In the genomic region with DNA sequence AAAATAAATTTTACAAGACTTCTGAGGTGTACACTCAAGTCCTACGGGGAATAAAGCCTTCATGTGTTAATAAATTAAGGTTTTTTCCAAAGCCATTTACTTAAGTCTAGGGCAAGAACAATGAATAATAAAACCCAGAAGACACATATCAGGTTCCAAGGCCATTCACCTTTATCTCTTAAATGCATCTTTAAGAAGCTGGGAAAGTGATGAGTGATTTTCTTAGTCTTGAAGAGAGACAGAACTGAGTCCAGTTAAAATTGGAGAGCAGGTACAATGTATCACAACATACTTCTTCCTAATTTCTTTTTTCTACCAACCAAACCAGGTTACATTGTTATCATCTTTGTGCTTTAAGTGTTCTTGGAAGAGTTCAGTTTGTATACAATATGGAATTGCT, we compare ENCODE assay signal across 1 cellular context.
TF ChIP-seq lines count a peak whose summit lies in the region.

No MANE protein-coding gene starts in this region.

TF ChIP-seq in K562, 482 proteins besides CTCF, POLR2A, EP300 and RAD21 (continued from another document):
- TF ChIP-seq NCOA4 (IDR thresholded peaks at IDR 0.05; ENCODE audit: partially characterized antibody): no peak
- TF ChIP-seq, protein P1, sequence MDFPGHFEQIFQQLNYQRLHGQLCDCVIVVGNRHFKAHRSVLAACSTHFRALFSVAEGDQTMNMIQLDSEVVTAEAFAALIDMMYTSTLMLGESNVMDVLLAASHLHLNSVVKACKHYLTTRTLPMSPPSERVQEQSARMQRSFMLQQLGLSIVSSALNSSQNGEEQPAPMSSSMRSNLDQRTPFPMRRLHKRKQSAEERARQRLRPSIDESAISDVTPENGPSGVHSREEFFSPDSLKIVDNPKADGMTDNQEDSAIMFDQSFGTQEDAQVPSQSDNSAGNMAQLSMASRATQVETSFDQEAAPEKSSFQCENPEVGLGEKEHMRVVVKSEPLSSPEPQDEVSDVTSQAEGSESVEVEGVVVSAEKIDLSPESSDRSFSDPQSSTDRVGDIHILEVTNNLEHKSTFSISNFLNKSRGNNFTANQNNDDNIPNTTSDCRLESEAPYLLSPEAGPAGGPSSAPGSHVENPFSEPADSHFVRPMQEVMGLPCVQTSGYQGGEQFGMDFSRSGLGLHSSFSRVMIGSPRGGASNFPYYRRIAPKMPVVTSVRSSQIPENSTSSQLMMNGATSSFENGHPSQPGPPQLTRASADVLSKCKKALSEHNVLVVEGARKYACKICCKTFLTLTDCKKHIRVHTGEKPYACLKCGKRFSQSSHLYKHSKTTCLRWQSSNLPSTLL (IDR thresholded peaks at IDR 0.05): no peak
- TF ChIP-seq, protein P2, sequence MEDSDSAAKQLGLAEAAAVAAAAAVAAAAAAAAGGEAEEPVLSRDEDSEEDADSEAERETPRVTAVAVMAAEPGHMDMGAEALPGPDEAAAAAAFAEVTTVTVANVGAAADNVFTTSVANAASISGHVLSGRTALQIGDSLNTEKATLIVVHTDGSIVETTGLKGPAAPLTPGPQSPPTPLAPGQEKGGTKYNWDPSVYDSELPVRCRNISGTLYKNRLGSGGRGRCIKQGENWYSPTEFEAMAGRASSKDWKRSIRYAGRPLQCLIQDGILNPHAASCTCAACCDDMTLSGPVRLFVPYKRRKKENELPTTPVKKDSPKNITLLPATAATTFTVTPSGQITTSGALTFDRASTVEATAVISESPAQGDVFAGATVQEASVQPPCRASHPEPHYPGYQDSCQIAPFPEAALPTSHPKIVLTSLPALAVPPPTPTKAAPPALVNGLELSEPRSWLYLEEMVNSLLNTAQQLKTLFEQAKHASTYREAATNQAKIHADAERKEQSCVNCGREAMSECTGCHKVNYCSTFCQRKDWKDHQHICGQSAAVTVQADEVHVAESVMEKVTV (CRISPR knock-in tag; IDR thresholded peaks at IDR 0.05): no peak
- TF ChIP-seq ZNF57 (CRISPR knock-in tag; IDR thresholded peaks at IDR 0.05): no peak
- TF ChIP-seq SMC3 (conservative IDR thresholded peaks at IDR 0.05; ENCODE audit: insufficient read depth, low read depth, low read length): no peak
- TF ChIP-seq, protein P3, sequence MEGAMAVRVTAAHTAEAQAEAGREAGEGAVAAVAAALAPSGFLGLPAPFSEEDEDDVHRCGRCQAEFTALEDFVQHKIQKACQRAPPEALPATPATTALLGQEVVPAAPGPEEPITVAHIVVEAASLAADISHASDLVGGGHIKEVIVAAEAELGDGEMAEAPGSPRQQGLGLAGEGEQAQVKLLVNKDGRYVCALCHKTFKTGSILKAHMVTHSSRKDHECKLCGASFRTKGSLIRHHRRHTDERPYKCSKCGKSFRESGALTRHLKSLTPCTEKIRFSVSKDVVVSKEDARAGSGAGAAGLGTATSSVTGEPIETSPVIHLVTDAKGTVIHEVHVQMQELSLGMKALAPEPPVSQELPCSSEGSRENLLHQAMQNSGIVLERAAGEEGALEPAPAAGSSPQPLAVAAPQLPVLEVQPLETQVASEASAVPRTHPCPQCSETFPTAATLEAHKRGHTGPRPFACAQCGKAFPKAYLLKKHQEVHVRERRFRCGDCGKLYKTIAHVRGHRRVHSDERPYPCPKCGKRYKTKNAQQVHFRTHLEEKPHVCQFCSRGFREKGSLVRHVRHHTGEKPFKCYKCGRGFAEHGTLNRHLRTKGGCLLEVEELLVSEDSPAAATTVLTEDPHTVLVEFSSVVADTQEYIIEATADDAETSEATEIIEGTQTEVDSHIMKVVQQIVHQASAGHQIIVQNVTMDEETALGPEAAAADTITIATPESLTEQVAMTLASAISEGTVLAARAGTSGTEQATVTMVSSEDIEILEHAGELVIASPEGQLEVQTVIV (CRISPR knock-in tag; IDR thresholded peaks at IDR 0.05; ENCODE audit: borderline replicate concordance): no peak
- TF ChIP-seq ARHGAP35 (IDR thresholded peaks at IDR 0.05; ENCODE audit: partially characterized antibody): no peak
- TF ChIP-seq, protein P4, sequence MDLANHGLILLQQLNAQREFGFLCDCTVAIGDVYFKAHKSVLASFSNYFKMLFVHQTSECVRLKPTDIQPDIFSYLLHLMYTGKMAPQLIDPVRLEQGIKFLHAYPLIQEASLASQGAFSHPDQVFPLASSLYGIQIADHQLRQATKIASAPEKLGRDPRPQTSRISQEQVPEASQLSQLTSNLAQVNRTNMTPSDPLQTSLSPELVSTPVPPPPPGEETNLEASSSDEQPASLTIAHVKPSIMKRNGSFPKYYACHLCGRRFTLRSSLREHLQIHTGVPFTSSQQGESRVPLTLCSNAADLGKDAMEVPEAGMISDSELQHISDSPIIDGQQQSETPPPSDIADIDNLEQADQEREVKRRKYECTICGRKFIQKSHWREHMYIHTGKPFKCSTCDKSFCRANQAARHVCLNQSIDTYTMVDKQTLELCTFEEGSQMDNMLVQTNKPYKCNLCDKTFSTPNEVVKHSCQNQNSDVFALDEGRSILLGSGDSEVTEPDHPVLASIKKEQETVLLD (IDR thresholded peaks at IDR 0.05): no peak
- TF ChIP-seq ZNF586 (CRISPR knock-in tag; conservative IDR thresholded peaks at IDR 0.05): no peak
- TF ChIP-seq ZNF184 (CRISPR knock-in tag; IDR thresholded peaks at IDR 0.05): no peak
- TF ChIP-seq NCOA6 (IDR thresholded peaks at IDR 0.05): no peak
- TF ChIP-seq, protein P5, sequence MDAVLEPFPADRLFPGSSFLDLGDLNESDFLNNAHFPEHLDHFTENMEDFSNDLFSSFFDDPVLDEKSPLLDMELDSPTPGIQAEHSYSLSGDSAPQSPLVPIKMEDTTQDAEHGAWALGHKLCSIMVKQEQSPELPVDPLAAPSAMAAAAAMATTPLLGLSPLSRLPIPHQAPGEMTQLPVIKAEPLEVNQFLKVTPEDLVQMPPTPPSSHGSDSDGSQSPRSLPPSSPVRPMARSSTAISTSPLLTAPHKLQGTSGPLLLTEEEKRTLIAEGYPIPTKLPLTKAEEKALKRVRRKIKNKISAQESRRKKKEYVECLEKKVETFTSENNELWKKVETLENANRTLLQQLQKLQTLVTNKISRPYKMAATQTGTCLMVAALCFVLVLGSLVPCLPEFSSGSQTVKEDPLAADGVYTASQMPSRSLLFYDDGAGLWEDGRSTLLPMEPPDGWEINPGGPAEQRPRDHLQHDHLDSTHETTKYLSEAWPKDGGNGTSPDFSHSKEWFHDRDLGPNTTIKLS (IDR thresholded peaks at IDR 0.05; ENCODE audit: borderline replicate concordance, low read depth): no peak
- no peak for TF ChIP-seq SIN3B (IDR thresholded peaks at IDR 0.05; ENCODE audit: low read depth)
- TF ChIP-seq ZEB2 (IDR thresholded peaks at IDR 0.05): no peak
- no peak for TF ChIP-seq RFX1 (IDR thresholded peaks at IDR 0.05)
